In genomic region chr1:10544239-10544638, GRCh38 we compare ENCODE assay signal across 19 cellular contexts.
DNase-seq lines count a peak whose midpoint lies in the region; ATAC-seq and TF ChIP-seq lines count a peak whose summit lies in the region.
"Had no signal": no experiment of that assay in that cellular context is flagged by ENCODE, and none has a peak within 500 bp of the region (broad histone marks: within the 10 kb centered on the region; RNA-seq: fewer than 3 reads in every experiment).

No MANE protein-coding gene starts in this region.

- H3K9me3 Mint-ChIP-seq in activated CD4-positive, alpha-beta T cell treated with anti-CD3 and anti-CD28 coated beads, Interleukin-2, amount 10 ng/mL, durations not matched to agents 7 days and 5 days: no peaks in the 10 kb centered on the region
- H3K9me3 Mint-ChIP-seq in CD8-positive, alpha-beta memory T cell: no peaks in the 10 kb centered on the region
- H3K9me3 Mint-ChIP-seq in activated CD8-positive, alpha-beta T cell treated with anti-CD3 and anti-CD28 coated beads, Interleukin-2, amount 10 ng/mL, durations not matched to agents 7 days and 5 days (ENCODE audit: insufficient read depth): no peaks in the 10 kb centered on the region
- H3K9me3 Mint-ChIP-seq in naive thymus-derived CD8-positive, alpha-beta T cell: no peaks in the 10 kb centered on the region
- H3K9me3 Mint-ChIP-seq: GM23338 had no signal

- peak overlapping the region; percentile 81 for H3K27ac Mint-ChIP-seq in activated CD4-positive, alpha-beta T cell treated with anti-CD3 and anti-CD28 coated beads, Interleukin-2, amount 10 ng/mL, durations not matched to agents 7 days and 5 days
- H3K27ac Mint-ChIP-seq in CD8-positive, alpha-beta memory T cell: peak overlapping the region in 6 of 8 donors; percentile 2 to 78 (median 22)
- peak overlapping the region; percentile 64 for H3K27ac Mint-ChIP-seq in activated CD8-positive, alpha-beta T cell treated with anti-CD3 and anti-CD28 coated beads, Interleukin-2, amount 10 ng/mL, durations not matched to agents 7 days and 5 days
- peak overlapping the region; percentile 6 to 89 (median 57) for H3K27ac Mint-ChIP-seq in naive thymus-derived CD8-positive, alpha-beta T cell
- H3K27ac Mint-ChIP-seq: GM23338 had no signal

- H3K4me3 Mint-ChIP-seq in activated CD4-positive, alpha-beta T cell treated with anti-CD3 and anti-CD28 coated beads, Interleukin-2, amount 10 ng/mL, durations not matched to agents 7 days and 5 days: peak overlapping the region; percentile 17
- H3K4me3 Mint-ChIP-seq in CD8-positive, alpha-beta memory T cell: peak overlapping the region in 2 of 7 donors; percentile 6 to 21
- H3K4me3 Mint-ChIP-seq in activated CD8-positive, alpha-beta T cell treated with anti-CD3 and anti-CD28 coated beads, Interleukin-2, amount 10 ng/mL, durations not matched to agents 7 days and 5 days: no peak overlapping the region
- peak overlapping the region in 8 of 10 donors; percentile 6 to 70 (median 27) for H3K4me3 Mint-ChIP-seq in naive thymus-derived CD8-positive, alpha-beta T cell
- H3K4me3 Mint-ChIP-seq: GM23338 had no signal

- peaks cover 21% of the 10 kb centered on the region for H3K4me1 ChIP-seq in CD8-positive, alpha-beta memory T cell (ENCODE audit: insufficient read depth, low read length)

- CTCF ChIA-PET in activated CD4-positive, alpha-beta T cell treated with anti-CD3 and anti-CD28 coated beads, Interleukin-2, amount 10 ng/mL, durations not matched to agents 7 days and 5 days (lab: Charles Lee): no interaction called here
- CTCF ChIA-PET in CD8-positive, alpha-beta memory T cell (lab: Charles Lee): no interaction called here
- CTCF ChIA-PET in activated CD8-positive, alpha-beta T cell treated with anti-CD3 and anti-CD28 coated beads, Interleukin-2, amount 10 ng/mL, durations not matched to agents 7 days and 5 days (lab: Charles Lee): interaction anchor here (1.2 kb wide), 1 partner anchor 37 kb away, joined by 5 read pairs; no protein-coding TSS in a partner anchor

- no peak overlapping the region for H3K27ac ChIP-seq in CD8-positive, alpha-beta memory T cell (ENCODE audit: low read depth, low read length)
- no peak overlapping the region for H3K27ac ChIP-seq in WERI-Rb-1
- H3K27ac ChIP-seq: 22Rv1, C4-2B had no signal

- no peaks in the 10 kb centered on the region for H3K27me3 Mint-ChIP-seq in activated CD4-positive, alpha-beta T cell treated with anti-CD3 and anti-CD28 coated beads, Interleukin-2, amount 10 ng/mL, durations not matched to agents 7 days and 5 days
- H3K27me3 Mint-ChIP-seq in CD8-positive, alpha-beta memory T cell: no peaks in the 10 kb centered on the region
- no peaks in the 10 kb centered on the region for H3K27me3 Mint-ChIP-seq in activated CD8-positive, alpha-beta T cell treated with anti-CD3 and anti-CD28 coated beads, Interleukin-2, amount 10 ng/mL, durations not matched to agents 7 days and 5 days (ENCODE audit: low read depth)
- H3K27me3 Mint-ChIP-seq in naive thymus-derived CD8-positive, alpha-beta T cell: no peaks in the 10 kb centered on the region

- H3K4me3 ChIP-seq in CD8-positive, alpha-beta memory T cell (ENCODE audit: low read length): no peak overlapping the region
- no peak overlapping the region for H3K4me3 ChIP-seq in WERI-Rb-1 (ENCODE audit: low read depth, low read length)
- H3K4me3 ChIP-seq: GM23338 had no signal

- no peak for TF ChIP-seq CTCF in WERI-Rb-1 (IDR thresholded peaks at IDR 0.05; ENCODE audit: low read depth, low read length)

- ATAC-seq in activated CD8-positive, alpha-beta T cell treated with anti-CD3 and anti-CD28 coated beads, Interleukin-2, amount 10 ng/mL, durations not matched to agents 7 days and 5 days: peak; percentile 89
- ATAC-seq in naive thymus-derived CD8-positive, alpha-beta T cell: peak; percentile 95 to 100
- ATAC-seq: GM23338 had no signal

- H3K36me3 Mint-ChIP-seq in activated CD4-positive, alpha-beta T cell treated with anti-CD3 and anti-CD28 coated beads, Interleukin-2, amount 10 ng/mL, durations not matched to agents 7 days and 5 days (ENCODE audit: low read depth): peaks cover 17% of the 10 kb centered on the region
- H3K36me3 Mint-ChIP-seq in CD8-positive, alpha-beta memory T cell: peaks cover 0 to 41% (median 10%) of the 10 kb centered on the region in 3 donors
- H3K36me3 Mint-ChIP-seq in activated CD8-positive, alpha-beta T cell treated with anti-CD3 and anti-CD28 coated beads, Interleukin-2, amount 10 ng/mL, durations not matched to agents 7 days and 5 days (ENCODE audit: low read depth): peaks cover 16% of the 10 kb centered on the region
- H3K36me3 Mint-ChIP-seq in naive thymus-derived CD8-positive, alpha-beta T cell: peaks cover 9 to 55% (median 19%) of the 10 kb centered on the region in 3 donors

- H3K9me3 ChIP-seq in CD8-positive, alpha-beta memory T cell (ENCODE audit: low read length): no peaks in the 10 kb centered on the region
- H3K9me3 ChIP-seq in WERI-Rb-1 (ENCODE audit: severe bottlenecking): no peaks in the 10 kb centered on the region

- POLR2A ChIA-PET in activated CD4-positive, alpha-beta T cell treated with anti-CD3 and anti-CD28 coated beads, Interleukin-2, amount 10 ng/mL, durations not matched to agents 7 days and 5 days (lab: Charles Lee): no interaction called here
- POLR2A ChIA-PET in CD8-positive, alpha-beta memory T cell (lab: Charles Lee): no interaction called here
- POLR2A ChIA-PET in activated CD8-positive, alpha-beta T cell treated with anti-CD3 and anti-CD28 coated beads, Interleukin-2, amount 10 ng/mL, durations not matched to agents 7 days and 5 days (lab: Charles Lee): no interaction called here
- POLR2A ChIA-PET in naive thymus-derived CD8-positive, alpha-beta T cell (lab: Charles Lee): interaction anchor here (0.6 to 0.8 kb wide), 2 partner anchors 11 to 14 kb away, joined by 3 to 5 read pairs; no protein-coding TSS in a partner anchor

- H3K27me3 ChIP-seq in CD8-positive, alpha-beta memory T cell (ENCODE audit: insufficient read depth, low read length, poor library complexity, severe bottlenecking): no peaks in the 10 kb centered on the region
- no peaks in the 10 kb centered on the region for H3K27me3 ChIP-seq in WERI-Rb-1 (ENCODE audit: insufficient read depth, low read depth, severe bottlenecking)

- peak; percentile 35 for DNase-seq in activated CD4-positive, alpha-beta T cell treated with anti-CD3 and anti-CD28 coated beads, Interleukin-2, amount 10 ng/mL, durations not matched to agents 7 days and 5 days
- DNase-seq in activated CD4-positive, alpha-beta T cell treated with anti-CD3 and anti-CD28 coated beads for 48 hours: no peak
- peak in 2 of 5 donors; percentile 45 to 49 for DNase-seq in CD8-positive, alpha-beta memory T cell
- DNase-seq in activated CD8-positive, alpha-beta T cell treated with anti-CD3 and anti-CD28 coated beads, Interleukin-2, amount 10 ng/mL, durations not matched to agents 7 days and 5 days: peak; percentile 52
- DNase-seq in naive thymus-derived CD8-positive, alpha-beta T cell: peak in 5 of 10 donors; percentile 28 to 66 (median 34)
- DNase-seq in WERI-Rb-1: no peak
- DNase-seq in midbrain (lab: John Stamatoyannopoulos, UW): no peak
- DNase-seq in activated CD8-positive, alpha-beta memory T cell treated with anti-CD3 and anti-CD28 coated beads for 24 hours: no peak
- DNase-seq: AML-193, NCI-H1105 treated with DMSO at 0.1 percent for 48 hours, NCI-H1694, NCI-H2107, NCI-H2227 treated with DMSO at 0.1 percent for 48 hours, NCI-H510A treated with DMSO at 0.1 percent for 48 hours, NCI-H774, Right ventricle myocardium superior had no signal

- H3K4me1 Mint-ChIP-seq in activated CD4-positive, alpha-beta T cell treated with anti-CD3 and anti-CD28 coated beads, Interleukin-2, amount 10 ng/mL, durations not matched to agents 7 days and 5 days: peaks cover 42% of the 10 kb centered on the region
- H3K4me1 Mint-ChIP-seq in CD8-positive, alpha-beta memory T cell: peaks cover 29 to 55% (median 42%) of the 10 kb centered on the region in 3 donors
- H3K4me1 Mint-ChIP-seq in activated CD8-positive, alpha-beta T cell treated with anti-CD3 and anti-CD28 coated beads, Interleukin-2, amount 10 ng/mL, durations not matched to agents 7 days and 5 days (ENCODE audit: low read depth): peaks cover 38% of the 10 kb centered on the region
- H3K4me1 Mint-ChIP-seq in naive thymus-derived CD8-positive, alpha-beta T cell: peaks cover 20 to 35% (median 26%) of the 10 kb centered on the region in 4 donors

- H3K36me3 ChIP-seq in CD8-positive, alpha-beta memory T cell (ENCODE audit: insufficient read depth, low read length): peaks cover 7% of the 10 kb centered on the region
- peaks cover 13% of the 10 kb centered on the region; the same call in 1 of the 2 replicates for H3K36me3 ChIP-seq in WERI-Rb-1

Comparison
In these comparisons a context has a peak if more than half of its experiments do, and no peak if none do; other contexts are left out.
1. DNase-seq: peak in activated CD4-positive, alpha-beta T cell treated with anti-CD3 and anti-CD28 coated beads, Interleukin-2, amount 10 ng/mL, durations not matched to agents 7 days and 5 days (single experiment) and activated CD8-positive, alpha-beta T cell treated with anti-CD3 and anti-CD28 coated beads, Interleukin-2, amount 10 ng/mL, durations not matched to agents 7 days and 5 days (single experiment); none in activated CD4-positive, alpha-beta T cell treated with anti-CD3 and anti-CD28 coated beads for 48 hours (single experiment), WERI-Rb-1 (single experiment), midbrain (single experiment) and activated CD8-positive, alpha-beta memory T cell treated with anti-CD3 and anti-CD28 coated beads for 24 hours (single experiment).
2. H3K27ac Mint-ChIP-seq: peak in every context shown above with its lines; median percentile 81 in activated CD4-positive, alpha-beta T cell treated with anti-CD3 and anti-CD28 coated beads, Interleukin-2, amount 10 ng/mL, durations not matched to agents 7 days and 5 days; 64 in activated CD8-positive, alpha-beta T cell treated with anti-CD3 and anti-CD28 coated beads, Interleukin-2, amount 10 ng/mL, durations not matched to agents 7 days and 5 days; 57 in naive thymus-derived CD8-positive, alpha-beta T cell; 22 in CD8-positive, alpha-beta memory T cell.